1 cellular context compared by ENCODE assay signal in genomic region chr4:26320453-26321325, GRCh38.
TF ChIP-seq lines count a peak whose summit lies in the region.

TSS of gene RBPJ (plus strand) at chr4:26321014. CDS start at chr4:26321029, 15 bp downstream.

TF ChIP-seq in GM12878, 131 proteins besides CTCF, POLR2A, EP300 and RAD21 (continued from another document):
- TF ChIP-seq, protein P1, sequence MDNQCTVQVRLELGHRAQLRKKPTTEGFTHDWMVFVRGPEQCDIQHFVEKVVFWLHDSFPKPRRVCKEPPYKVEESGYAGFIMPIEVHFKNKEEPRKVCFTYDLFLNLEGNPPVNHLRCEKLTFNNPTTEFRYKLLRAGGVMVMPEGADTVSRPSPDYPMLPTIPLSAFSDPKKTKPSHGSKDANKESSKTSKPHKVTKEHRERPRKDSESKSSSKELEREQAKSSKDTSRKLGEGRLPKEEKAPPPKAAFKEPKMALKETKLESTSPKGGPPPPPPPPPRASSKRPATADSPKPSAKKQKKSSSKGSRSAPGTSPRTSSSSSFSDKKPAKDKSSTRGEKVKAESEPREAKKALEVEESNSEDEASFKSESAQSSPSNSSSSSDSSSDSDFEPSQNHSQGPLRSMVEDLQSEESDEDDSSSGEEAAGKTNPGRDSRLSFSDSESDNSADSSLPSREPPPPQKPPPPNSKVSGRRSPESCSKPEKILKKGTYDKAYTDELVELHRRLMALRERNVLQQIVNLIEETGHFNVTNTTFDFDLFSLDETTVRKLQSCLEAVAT (IDR thresholded peaks at IDR 0.05): peak; percentile 76
- TF ChIP-seq MXI1 (IDR thresholded peaks at IDR 0.05; ENCODE audit: low read depth, low read length): peak; percentile 60; the same call in 1 of the 2 replicates
- TF ChIP-seq NR2C2 (IDR thresholded peaks at IDR 0.05; ENCODE audit: borderline replicate concordance, control insufficient read depth, insufficient read length, low read depth): no peak
- TF ChIP-seq, protein P2, sequence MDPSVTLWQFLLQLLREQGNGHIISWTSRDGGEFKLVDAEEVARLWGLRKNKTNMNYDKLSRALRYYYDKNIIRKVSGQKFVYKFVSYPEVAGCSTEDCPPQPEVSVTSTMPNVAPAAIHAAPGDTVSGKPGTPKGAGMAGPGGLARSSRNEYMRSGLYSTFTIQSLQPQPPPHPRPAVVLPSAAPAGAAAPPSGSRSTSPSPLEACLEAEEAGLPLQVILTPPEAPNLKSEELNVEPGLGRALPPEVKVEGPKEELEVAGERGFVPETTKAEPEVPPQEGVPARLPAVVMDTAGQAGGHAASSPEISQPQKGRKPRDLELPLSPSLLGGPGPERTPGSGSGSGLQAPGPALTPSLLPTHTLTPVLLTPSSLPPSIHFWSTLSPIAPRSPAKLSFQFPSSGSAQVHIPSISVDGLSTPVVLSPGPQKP (IDR thresholded peaks at IDR 0.05; ENCODE audit: low read depth, low read length): no peak; the same call in 1 of the 2 replicates
